In genomic region chr1:115373305-115373704, GRCh38 we compare ENCODE assay signal across 15 cellular contexts. TPM values are rescaled to one million over a fixed set of nuclear protein-coding genes. Genes with fewer than 3 reads are reported as not detected.
DNase-seq lines count a peak whose midpoint lies in the region; ATAC-seq and TF ChIP-seq lines count a peak whose summit lies in the region.
"Had no signal": no experiment of that assay in that cellular context is flagged by ENCODE, and none has a peak within 500 bp of the region (broad histone marks: within the 10 kb centered on the region; RNA-seq: fewer than 3 reads in every experiment).

No MANE protein-coding gene starts in this region.

- H3K27ac ChIP-seq in breast epithelium = no peak overlapping the region
- H3K27ac ChIP-seq: BLaER1 treated with 17β-estradiol and CSF1 and Interleukin-3, amounts not matched to agents 10 nM and 100 nM; ovary had no signal

- TF ChIP-seq POLR2A in breast epithelium (IDR thresholded peaks at IDR 0.05) = no peak

- DNase-seq in MCF 10A (ENCODE audit: unreplicated experiment) (peak; percentile 9), breast epithelium (ENCODE audit: low spot score in 2 of 2) (no peak), RPMI7951 (ENCODE audit: low read depth) (peak; percentile 82), fibroblast of gingiva (ENCODE audit: low read depth) (peak; percentile 70), DMS153 (lab: John Stamatoyannopoulos, UW) (no peak), HUDEP-2 (lab: John Stamatoyannopoulos, UW; ENCODE audit: unreplicated experiment in 76 of 76) (no peak)
- DNase-seq in activated naive CD4-positive, alpha-beta T cell (lab: John Stamatoyannopoulos, UW) = no peak
- DNase-seq: activated CD4-positive, alpha-beta T cell treated with anti-CD3 and anti-CD28 coated beads for 48 hours; left colon; ovary; stimulated activated CD4-positive, alpha-beta T cell treated with anti-CD3 and anti-CD28 coated beads, Interleukin-4, amount 100 ng/mL, for 4 hours had no signal

- H3K4me3 Mint-ChIP-seq in MCF 10A (ENCODE audit: unreplicated experiment) = no peak overlapping the region
- H3K4me3 Mint-ChIP-seq: activated naive CD8-positive, alpha-beta T cell; type B pancreatic cell had no signal

- H3K27me3 Mint-ChIP-seq in MCF 10A (ENCODE audit: insufficient read depth, unreplicated experiment) = no peaks in the 10 kb centered on the region

- TF ChIP-seq CTCF in MCF 10A (IDR thresholded peaks at IDR 0.05; ENCODE audit: unreplicated experiment) (no peak), breast epithelium (IDR thresholded peaks at IDR 0.05) (no peak)

- BruUV-seq in MCF 10A (replicated peaks; lab: Mats Ljungman, UMichigan) = no TSS peak

- H3K9me3 ChIP-seq in breast epithelium = no peaks in the 10 kb centered on the region
- H3K9me3 ChIP-seq: BLaER1 treated with 17β-estradiol and CSF1 and Interleukin-3, amounts not matched to agents 10 nM and 100 nM; ovary had no signal

- H3K9me3 Mint-ChIP-seq in MCF 10A (ENCODE audit: unreplicated experiment) = no peaks in the 10 kb centered on the region
- H3K9me3 Mint-ChIP-seq: type B pancreatic cell had no signal

- H3K36me3 ChIP-seq in breast epithelium = no peaks in the 10 kb centered on the region
- H3K36me3 ChIP-seq: BLaER1 treated with 17β-estradiol and CSF1 and Interleukin-3, amounts not matched to agents 10 nM and 100 nM; ovary had no signal

- POLR2A ChIA-PET in MCF 10A (lab: Yijun Ruan, JAX) = interaction anchor here (1.4 kb wide), 1 partner anchor 55 kb away, joined by 4 read pairs; no protein-coding TSS in a partner anchor

- intact Hi-C loops in MCF 10A (cut with micrococcal nuclease) = no loop called here
- intact Hi-C loops in breast epithelium (cut with DNase I; ENCODE audit: low total_unique reads) = no loop called here

- ATAC-seq in activated CD4-positive, CD25-positive, alpha-beta regulatory T cell treated with anti-CD3 and anti-CD28 coated beads, Interleukin-2, amount 50 U/mL, for 24 hours = no peak
- ATAC-seq: left colon had no signal

- no peak overlapping the region for H3K27ac Mint-ChIP-seq in MCF 10A (ENCODE audit: low read depth, unreplicated experiment)
- H3K27ac Mint-ChIP-seq: activated naive CD8-positive, alpha-beta T cell; type B pancreatic cell had no signal

- no peaks in the 10 kb centered on the region for H3K36me3 Mint-ChIP-seq in MCF 10A (ENCODE audit: insufficient read depth, unreplicated experiment)
- H3K36me3 Mint-ChIP-seq: activated naive CD8-positive, alpha-beta T cell; type B pancreatic cell had no signal

- H3K4me3 ChIP-seq in breast epithelium = no peak overlapping the region
- H3K4me3 ChIP-seq: BLaER1 treated with 17β-estradiol and CSF1 and Interleukin-3, amounts not matched to agents 10 nM and 100 nM; ovary had no signal

- H3K27me3 ChIP-seq in breast epithelium = no peaks in the 10 kb centered on the region
- H3K27me3 ChIP-seq: BLaER1 treated with 17β-estradiol and CSF1 and Interleukin-3, amounts not matched to agents 10 nM and 100 nM; ovary had no signal

- no peaks in the 10 kb centered on the region for H3K4me1 ChIP-seq in breast epithelium

- CTCF ChIA-PET in MCF 10A (lab: Yijun Ruan, JAX) = interaction anchor here (0.6 kb wide), 1 partner anchor 1144 kb away, joined by 3 read pairs; no protein-coding TSS in a partner anchor

- peaks cover 12% of the 10 kb centered on the region for H3K4me1 Mint-ChIP-seq in MCF 10A (ENCODE audit: insufficient read depth, unreplicated experiment)

RNA-seq across cellular contexts. Expression of gene NGF, which starts 35.3 kb away (rescaled TPM):
- total RNA-seq in MCF 10A (2022) = 1.1 and 3.2 TPM in 2 replicates
- total RNA-seq in breast epithelium = 1 to 10 TPM in 2 of 3 donors, under 1 TPM in 1; 0.64 to 7.2 (median 3.4) TPM
- 4.0 and 4.3 TPM in 2 replicates for total RNA-seq in RPMI7951 (2014; rRNA removed; shearing (Covaris generic))

Comparison
In these comparisons a context has a peak if more than half of its experiments do, and no peak if none do; other contexts are left out.
1. DNase-seq: peak in MCF 10A (single experiment), RPMI7951 (single experiment) and fibroblast of gingiva (single experiment); none in breast epithelium (0 of 2), DMS153 (single experiment), HUDEP-2 (0 of 76) and activated naive CD4-positive, alpha-beta T cell (0 of 4).